32 cellular contexts compared by ENCODE assay signal in genomic region chr3:40940651-40941050, GRCh38.
"Had no signal": no experiment of that assay in that cellular context is flagged by ENCODE, and none has a peak within 500 bp of the region (broad histone marks: within the 10 kb centered on the region; RNA-seq: fewer than 3 reads in every experiment).

No MANE protein-coding gene starts in this region.

- H3K4me1 ChIP-seq: foreskin keratinocyte had no signal

- DNase-seq: activated B cell treated with CpG ODN at 0.5 μM for 24 hours; activated CD4-positive, alpha-beta T cell treated with anti-CD3 and anti-CD28 coated beads for 48 hours; activated CD4-positive, alpha-beta T cell treated with anti-CD3 and anti-CD28 coated beads, Interleukin-2, amount 50 U/mL, for 1 hour; activated CD4-positive, alpha-beta T cell treated with anti-CD3 and anti-CD28 coated beads, Interleukin-2, amount 50 U/mL, for 48 hours; activated CD8-positive, alpha-beta memory T cell treated with anti-CD3 and anti-CD28 coated beads for 24 hours; activated CD8-positive, alpha-beta T cell treated with anti-CD3 and anti-CD28 coated beads for 36 hours; activated effector memory CD4-positive, alpha-beta T cell treated with Interleukin-2 at 50 U/mL for 16 hours; activated gamma-delta T cell treated with Interleukin-2 at 50 U/mL for 16 hours; activated naive CD4-positive, alpha-beta T cell treated with anti-CD3 and anti-CD28 coated beads, Interleukin-2, amount 50 U/mL, for 16 hours; activated naive CD4-positive, alpha-beta T cell treated with Interleukin-2 at 50 U/mL for 16 hours; activated T-cell treated with anti-CD3 and anti-CD28 coated beads, Interleukin-2, amount 50 U/mL, for 4 hours; amniotic stem cell; anterior cingulate cortex; brain microvascular endothelial cell; caudate nucleus; cortex of kidney; dermis blood vessel endothelial cell; effector CD4-positive, alpha-beta T cell; effector memory CD8-positive, alpha-beta T cell; erythroblast; foreskin keratinocyte; gastrocnemius medialis; glutamatergic neuron; T-helper 1 cell; T-helper 17 cell; T1000; WERI-Rb-1 had no signal

- H3K27ac Mint-ChIP-seq: activated B cell treated with CpG ODN at 0.5 μM for 24 hours; activated CD8-positive, alpha-beta T cell treated with anti-CD3 and anti-CD28 coated beads for 36 hours; activated naive CD8-positive, alpha-beta T cell; activated T-helper 17 cell treated with anti-CD3 and anti-CD28 coated beads, Interleukin-2, amount 50 U/mL, for 72 hours; effector memory CD8-positive, alpha-beta T cell; T-helper 17 cell; T-helper 2 cell treated with Interferon-gamma antibody and Interleukin-4, amounts not matched to agents 5 μg/mL and 100 μg/mL, for 36 hours had no signal

- ATAC-seq: activated CD4-positive, CD25-positive, alpha-beta regulatory T cell treated with anti-CD3 and anti-CD28 coated beads, Interleukin-2, amount 50 U/mL, for 24 hours; activated CD8-positive, alpha-beta T cell treated with anti-CD3 and anti-CD28 coated beads for 36 hours; activated T-cell treated with anti-CD3 and anti-CD28 coated beads, Interleukin-2, amount 50 U/mL, for 4 hours; activated T-helper 17 cell treated with anti-CD3 and anti-CD28 coated beads, Interleukin-2, amount 50 U/mL, for 72 hours; effector memory CD8-positive, alpha-beta T cell; foreskin keratinocyte; gastrocnemius medialis; T-helper 17 cell had no signal

- H3K36me3 Mint-ChIP-seq: activated naive CD8-positive, alpha-beta T cell had no signal

- H3K9me3 Mint-ChIP-seq: activated B cell treated with CpG ODN at 0.5 μM for 24 hours; activated CD8-positive, alpha-beta T cell treated with anti-CD3 and anti-CD28 coated beads for 36 hours; activated T-cell treated with anti-CD3 and anti-CD28 coated beads, Interleukin-2, amount 50 U/mL, for 4 hours; activated T-helper 17 cell treated with anti-CD3 and anti-CD28 coated beads, Interleukin-2, amount 50 U/mL, for 72 hours; T-helper 2 cell treated with Interferon-gamma antibody and Interleukin-4, amounts not matched to agents 5 μg/mL and 100 μg/mL, for 36 hours had no signal

- H3K27me3 ChIP-seq: brain microvascular endothelial cell, esophagus muscularis mucosa, foreskin keratinocyte, gastrocnemius medialis had no signal

- H3K9me3 ChIP-seq: esophagus muscularis mucosa, gastrocnemius medialis had no signal

- H3K27me3 Mint-ChIP-seq: activated B cell treated with CpG ODN at 0.5 μM for 24 hours; activated CD8-positive, alpha-beta T cell treated with anti-CD3 and anti-CD28 coated beads for 36 hours; activated naive CD8-positive, alpha-beta T cell; activated T-helper 17 cell treated with anti-CD3 and anti-CD28 coated beads, Interleukin-2, amount 50 U/mL, for 72 hours; T-helper 17 cell had no signal

- H3K4me1 Mint-ChIP-seq: activated B cell treated with CpG ODN at 0.5 μM for 24 hours, T-helper 17 cell had no signal

- H3K27ac ChIP-seq: brain microvascular endothelial cell, foreskin keratinocyte, WERI-Rb-1 had no signal

- H3K4me3 ChIP-seq: esophagus muscularis mucosa, gastrocnemius medialis had no signal

- H3K36me3 ChIP-seq: brain microvascular endothelial cell, esophagus muscularis mucosa, gastrocnemius medialis, WERI-Rb-1 had no signal

- H3K4me3 Mint-ChIP-seq: activated B cell treated with CpG ODN at 0.5 μM for 24 hours; activated CD8-positive, alpha-beta T cell treated with anti-CD3 and anti-CD28 coated beads for 36 hours; activated naive CD8-positive, alpha-beta T cell; activated T-cell treated with anti-CD3 and anti-CD28 coated beads, Interleukin-2, amount 50 U/mL, for 4 hours; activated T-helper 17 cell treated with anti-CD3 and anti-CD28 coated beads, Interleukin-2, amount 50 U/mL, for 72 hours; effector memory CD8-positive, alpha-beta T cell; T-helper 17 cell; T-helper 2 cell treated with Interferon-gamma antibody and Interleukin-4, amounts not matched to agents 5 μg/mL and 100 μg/mL, for 36 hours had no signal
